ENCODE assay signal across 8 cellular contexts in genomic region chr17:28041844-28042656, GRCh38. TPM values are rescaled to one million over a fixed set of nuclear protein-coding genes. Genes with fewer than 3 reads are reported as not detected.
DNase-seq lines count a peak whose midpoint lies in the region; ATAC-seq, FAIRE-seq and TF ChIP-seq lines count a peak whose summit lies in the region.

No MANE protein-coding gene starts in this region.

- FAIRE-seq in RCC 7860 (lab: Jason Lieb, UNC), result no peak
- no peak for FAIRE-seq in D721Med (lab: Jason Lieb, UNC)

- no peaks in the 10 kb centered on the region for H3K27me3 ChIP-seq in dorsolateral prefrontal cortex
- no peaks in the 10 kb centered on the region for H3K27me3 ChIP-seq in mucosa of stomach (ENCODE audit: control insufficient read depth, insufficient read depth, low read length)

- peak overlapping the region; percentile 77 for H3K9ac ChIP-seq in mucosa of stomach (ENCODE audit: low read length)

- TF ChIP-seq CTCF in LNCaP clone FGC (IDR thresholded peaks at IDR 0.05; ENCODE audit: control insufficient read depth, extremely low read depth, insufficient read depth), result no peak
- no peak for TF ChIP-seq CTCF in dorsolateral prefrontal cortex (IDR thresholded peaks at IDR 0.05 in 54 of 56, conservative IDR thresholded peaks at IDR 0.05 in 2 of 56; ENCODE audit: low read depth in 1 of 56, partially characterized antibody in 56 of 56)
- TF ChIP-seq CTCF in D721Med (IDR thresholded peaks at IDR 0.05; ENCODE audit: insufficient read depth, missing control alignments), result no peak

- DNase-seq in A172 (ENCODE audit: low spot score), result peak; percentile 18
- DNase-seq in LNCaP clone FGC (ENCODE audit: low read depth), result no peak
- no peak for DNase-seq in dorsolateral prefrontal cortex
- no peak for DNase-seq in RCC 7860 (ENCODE audit: low spot score)
- no peak for DNase-seq in OCI-M2 (lab: John Stamatoyannopoulos, UW; ENCODE audit: unreplicated experiment)
- no peak for DNase-seq in D721Med (ENCODE audit: insufficient read length, low spot score)

- no peaks in the 10 kb centered on the region for H3K9me3 ChIP-seq in mucosa of stomach (ENCODE audit: control insufficient read depth, low read length)

- intact Hi-C loops in dorsolateral prefrontal cortex (cut with DNase I), result loop anchor here (2.0 to 5.0 kb wide), 6 partner anchors 40 to 150 kb away; partner anchors contain the start of gene LYRM9 (in 2 of the 2)

- H3K36me3 ChIP-seq in mucosa of stomach (ENCODE audit: control insufficient read depth, insufficient read depth, low read length), result no peaks in the 10 kb centered on the region

- H3K4me3 ChIP-seq in LNCaP clone FGC (ENCODE audit: low read depth, low read length) (peak overlapping the region; percentile 84), dorsolateral prefrontal cortex (peak overlapping the region; percentile 64 to 99 (median 91)), mucosa of stomach (ENCODE audit: low read length) (peak overlapping the region; percentile 34)

- peaks cover 14% of the 10 kb centered on the region for H3K4me1 ChIP-seq in mucosa of stomach (ENCODE audit: control insufficient read depth, insufficient read depth, low read length)

- peak overlapping the region; percentile 52 to 96 (median 90) for H3K27ac ChIP-seq in dorsolateral prefrontal cortex

- ATAC-seq in GM19372 (IDR thresholded peaks at IDR 0.05; ENCODE audit: low read depth, unreplicated experiment), result peak; percentile 4

RNA-seq across cellular contexts. Expression of gene NLK, which starts 0.4 kb away (rescaled TPM):
- total RNA-seq in A172 (2014; rRNA removed; shearing (Covaris generic)), result 18.5 and 19.1 TPM in 2 replicates
- total RNA-seq in dorsolateral prefrontal cortex, result 100 to 1,000 TPM in 109 of 120 experiments, 10 to 100 TPM in 11; 75.6 to 169 (median 124) TPM

Comparison
In these comparisons a context has a peak if more than half of its experiments do, and no peak if none do; other contexts are left out.
1. H3K4me3 ChIP-seq: peak in every context shown above with its lines; median percentile 91 in dorsolateral prefrontal cortex; 84 in LNCaP clone FGC; 34 in mucosa of stomach.